17 cellular contexts compared by ENCODE assay signal in the genomic region with DNA sequence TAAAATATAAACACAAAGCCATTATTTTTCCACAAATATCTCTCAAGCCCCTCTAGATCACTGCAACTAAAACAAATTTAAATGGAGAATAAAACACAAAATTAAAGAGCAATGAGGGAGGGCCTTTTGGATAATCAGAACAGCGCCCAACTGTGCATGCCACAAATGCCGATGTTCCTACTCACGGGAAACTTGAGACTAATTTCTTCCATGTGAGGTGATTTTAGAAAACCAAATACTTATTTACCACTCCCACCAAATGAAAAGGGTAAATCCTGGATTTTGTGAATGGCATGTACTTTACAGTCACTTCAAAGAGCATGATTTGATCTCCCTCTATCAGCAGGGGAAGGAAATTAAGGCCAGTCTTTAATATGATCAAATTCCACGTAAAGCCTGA.
DNase-seq lines count a peak whose midpoint lies in the region; ATAC-seq, FAIRE-seq and TF ChIP-seq lines count a peak whose summit lies in the region.
"Had no signal": no experiment of that assay in that cellular context is flagged by ENCODE, and none has a peak within 500 bp of the region (broad histone marks: within the 10 kb centered on the region; RNA-seq: fewer than 3 reads in every experiment).

No MANE protein-coding gene starts in this region.

- peaks cover 17% of the 10 kb centered on the region for H3K36me3 Mint-ChIP-seq in mesothelial cell of epicardium

- no peak for FAIRE-seq in bronchial epithelial cell (lab: Jason Lieb, UNC)

- H3K27me3 ChIP-seq in bronchial epithelial cell (ENCODE audit: control insufficient read depth, insufficient read depth, low read length), result no peaks in the 10 kb centered on the region
- H3K27me3 ChIP-seq: hepatocyte had no signal

- H3K4me1 Mint-ChIP-seq in mesothelial cell of epicardium, result peaks cover 13% of the 10 kb centered on the region

- H3K36me3 ChIP-seq in bronchial epithelial cell (ENCODE audit: control insufficient read depth, insufficient read depth, low read length), result peaks cover 56% of the 10 kb centered on the region

- ATAC-seq in GM21390 (IDR thresholded peaks at IDR 0.05; ENCODE audit: unreplicated experiment) (no peak), HG03095 (IDR thresholded peaks at IDR 0.05; ENCODE audit: unreplicated experiment) (no peak)
- ATAC-seq: activated T-cell treated with anti-CD3 and anti-CD28 coated beads, Interleukin-2, amount 50 U/mL, for 72 hours; left ventricle myocardium superior; Panc1 had no signal

- DNase-seq in HFF-Myc (ENCODE audit: extremely low read depth, low read depth) (peak; percentile 81), bronchial epithelial cell (ENCODE audit: low read depth) (peak; percentile 52), mesothelial cell of epicardium (ENCODE audit: low spot score in 2 of 2, unreplicated experiment in 2 of 2) (no peak), NCI-H146 treated with DMSO at 0.1 percent for 48 hours (lab: John Stamatoyannopoulos, UW; ENCODE audit: unreplicated experiment) (no peak), kidney tubule cell (ENCODE audit: low spot score) (no peak)
- DNase-seq: activated CD4-positive, alpha-beta T cell treated with anti-CD3 and anti-CD28 coated beads, Interleukin-2, amount 50 U/mL, for 1 hour; activated T-cell treated with anti-CD3 and anti-CD28 coated beads, Interleukin-2, amount 50 U/mL, for 72 hours; effector CD4-positive, alpha-beta T cell; left ventricle myocardium superior; NCI-H1694 treated with DMSO at 0.1 percent for 48 hours; NCI-H69; nephron progenitor cell had no signal

- TF ChIP-seq CTCF in HFF-Myc (IDR thresholded peaks at IDR 0.05; ENCODE audit: low read depth, low read length, missing control alignments) (no peak), bronchial epithelial cell (IDR thresholded peaks at IDR 0.05; ENCODE audit: insufficient read depth, low read length, severe bottlenecking) (no peak), mesothelial cell of epicardium (IDR thresholded peaks at IDR 0.05; ENCODE audit: unreplicated experiment) (no peak)

- peak overlapping the region; percentile 83 for H3K27ac Mint-ChIP-seq in mesothelial cell of epicardium
- H3K27ac Mint-ChIP-seq: nephron progenitor cell had no signal

- no peak overlapping the region for H3K4me3 Mint-ChIP-seq in mesothelial cell of epicardium
- H3K4me3 Mint-ChIP-seq: activated T-cell treated with anti-CD3 and anti-CD28 coated beads, Interleukin-2, amount 50 U/mL, for 72 hours; nephron progenitor cell had no signal

- H3K27me3 Mint-ChIP-seq in mesothelial cell of epicardium (ENCODE audit: low read depth), result no peaks in the 10 kb centered on the region

- no peak overlapping the region for H3K4me3 ChIP-seq in HFF-Myc (replicated peaks; ENCODE audit: low read depth, low read length)
- no peak overlapping the region for H3K4me3 ChIP-seq in bronchial epithelial cell (ENCODE audit: low read depth, low read length)
- H3K4me3 ChIP-seq: hepatocyte, skin epidermis had no signal

- H3K9me3 Mint-ChIP-seq in mesothelial cell of epicardium, result no peaks in the 10 kb centered on the region
- H3K9me3 Mint-ChIP-seq: activated T-cell treated with anti-CD3 and anti-CD28 coated beads, Interleukin-2, amount 50 U/mL, for 72 hours; nephron progenitor cell had no signal

Comparison
In these comparisons a context has a peak if more than half of its experiments do, and no peak if none do; other contexts are left out.
1. DNase-seq: peak in HFF-Myc (single experiment) and bronchial epithelial cell (single experiment); none in mesothelial cell of epicardium (0 of 2), NCI-H146 treated with DMSO at 0.1 percent for 48 hours (single experiment) and kidney tubule cell (single experiment).